ENCODE assay signal across 1 cellular context in the genomic region with DNA sequence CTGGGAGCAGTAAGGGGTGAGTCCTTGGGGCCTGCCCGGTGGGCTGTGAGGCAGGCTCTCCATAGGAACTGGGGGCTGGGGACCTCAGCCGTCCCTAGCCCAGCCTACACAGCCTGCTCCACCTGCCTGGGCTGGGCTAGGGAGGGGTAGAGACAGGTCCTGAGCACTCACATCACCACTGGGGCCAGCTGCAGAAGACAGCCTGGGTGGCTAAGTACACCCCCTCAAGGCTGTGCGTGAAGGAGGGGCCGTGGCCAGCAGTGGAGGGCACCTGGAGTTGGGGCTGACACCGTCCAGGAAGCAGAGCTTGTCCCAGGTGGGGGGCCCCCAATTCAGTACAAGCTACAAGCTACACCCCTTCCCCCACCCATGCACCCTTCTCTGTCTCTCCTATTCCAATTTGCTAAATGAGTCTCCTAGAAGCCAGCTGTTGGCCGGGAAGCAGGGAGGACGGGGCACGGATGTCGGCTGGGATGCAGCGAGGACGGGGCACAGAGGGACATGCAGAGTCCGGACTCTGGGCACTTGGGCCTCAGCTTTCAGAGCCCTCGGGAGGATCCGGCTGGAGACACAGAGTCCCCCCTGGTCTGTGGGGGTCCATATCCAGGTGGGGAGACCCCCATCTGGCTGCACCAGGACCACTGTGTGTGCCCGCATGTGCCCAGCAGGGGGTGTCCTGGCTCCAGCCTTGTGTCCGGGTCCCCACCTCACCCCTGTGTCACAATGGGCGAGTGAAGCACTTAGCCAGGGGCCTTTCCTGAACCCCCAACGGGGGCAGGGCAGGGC.
TF ChIP-seq lines count a peak whose summit lies in the region.

No MANE protein-coding gene starts in this region.

TF ChIP-seq in HepG2, 621 proteins besides CTCF, POLR2A, EP300 and RAD21:
- 0 out of 2 replicates have a peak, but pooled peaks have one; percentile 30 for TF ChIP-seq RXRA (CRISPR knock-in tag; IDR thresholded peaks at IDR 0.05)
- TF ChIP-seq MEIS2 (CRISPR knock-in tag; IDR thresholded peaks at IDR 0.05), result peak; percentile 17; the same call in 1 of the 2 replicates
- TF ChIP-seq ZNF776 (CRISPR knock-in tag; IDR thresholded peaks at IDR 0.05), result no peak
- no peak for TF ChIP-seq SOX13 (IDR thresholded peaks at IDR 0.05)
- 0 out of 4 replicates have a peak, but pooled peaks of 1 of the 2 experiments have one; percentile 8 for TF ChIP-seq SOX13 (CRISPR knock-in tag; conservative IDR thresholded peaks at IDR 0.05 in 1 of 2, IDR thresholded peaks at IDR 0.05 in 1 of 2)
- TF ChIP-seq KDM2A (CRISPR knock-in tag; IDR thresholded peaks at IDR 0.05; ENCODE audit: borderline replicate concordance, low read depth), result peak; percentile 41; the same call in 1 of the 2 replicates
- TF ChIP-seq ZNF768 (CRISPR knock-in tag; IDR thresholded peaks at IDR 0.05), result no peak
- TF ChIP-seq XRCC5 (optimal IDR thresholded peaks at IDR 0.05; ENCODE audit: low read length), result peak; percentile 50
- TF ChIP-seq, protein P1, sequence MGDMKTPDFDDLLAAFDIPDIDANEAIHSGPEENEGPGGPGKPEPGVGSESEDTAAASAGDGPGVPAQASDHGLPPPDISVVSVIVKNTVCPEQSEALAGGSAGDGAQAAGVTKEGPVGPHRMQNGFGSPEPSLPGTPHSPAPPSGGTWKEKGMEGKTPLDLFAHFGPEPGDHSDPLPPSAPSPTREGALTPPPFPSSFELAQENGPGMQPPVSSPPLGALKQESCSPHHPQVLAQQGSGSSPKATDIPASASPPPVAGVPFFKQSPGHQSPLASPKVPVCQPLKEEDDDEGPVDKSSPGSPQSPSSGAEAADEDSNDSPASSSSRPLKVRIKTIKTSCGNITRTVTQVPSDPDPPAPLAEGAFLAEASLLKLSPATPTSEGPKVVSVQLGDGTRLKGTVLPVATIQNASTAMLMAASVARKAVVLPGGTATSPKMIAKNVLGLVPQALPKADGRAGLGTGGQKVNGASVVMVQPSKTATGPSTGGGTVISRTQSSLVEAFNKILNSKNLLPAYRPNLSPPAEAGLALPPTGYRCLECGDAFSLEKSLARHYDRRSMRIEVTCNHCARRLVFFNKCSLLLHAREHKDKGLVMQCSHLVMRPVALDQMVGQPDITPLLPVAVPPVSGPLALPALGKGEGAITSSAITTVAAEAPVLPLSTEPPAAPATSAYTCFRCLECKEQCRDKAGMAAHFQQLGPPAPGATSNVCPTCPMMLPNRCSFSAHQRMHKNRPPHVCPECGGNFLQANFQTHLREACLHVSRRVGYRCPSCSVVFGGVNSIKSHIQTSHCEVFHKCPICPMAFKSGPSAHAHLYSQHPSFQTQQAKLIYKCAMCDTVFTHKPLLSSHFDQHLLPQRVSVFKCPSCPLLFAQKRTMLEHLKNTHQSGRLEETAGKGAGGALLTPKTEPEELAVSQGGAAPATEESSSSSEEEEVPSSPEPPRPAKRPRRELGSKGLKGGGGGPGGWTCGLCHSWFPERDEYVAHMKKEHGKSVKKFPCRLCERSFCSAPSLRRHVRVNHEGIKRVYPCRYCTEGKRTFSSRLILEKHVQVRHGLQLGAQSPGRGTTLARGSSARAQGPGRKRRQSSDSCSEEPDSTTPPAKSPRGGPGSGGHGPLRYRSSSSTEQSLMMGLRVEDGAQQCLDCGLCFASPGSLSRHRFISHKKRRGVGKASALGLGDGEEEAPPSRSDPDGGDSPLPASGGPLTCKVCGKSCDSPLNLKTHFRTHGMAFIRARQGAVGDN (CRISPR knock-in tag; IDR thresholded peaks at IDR 0.05), result peak; percentile 43
- TF ChIP-seq, protein P2, sequence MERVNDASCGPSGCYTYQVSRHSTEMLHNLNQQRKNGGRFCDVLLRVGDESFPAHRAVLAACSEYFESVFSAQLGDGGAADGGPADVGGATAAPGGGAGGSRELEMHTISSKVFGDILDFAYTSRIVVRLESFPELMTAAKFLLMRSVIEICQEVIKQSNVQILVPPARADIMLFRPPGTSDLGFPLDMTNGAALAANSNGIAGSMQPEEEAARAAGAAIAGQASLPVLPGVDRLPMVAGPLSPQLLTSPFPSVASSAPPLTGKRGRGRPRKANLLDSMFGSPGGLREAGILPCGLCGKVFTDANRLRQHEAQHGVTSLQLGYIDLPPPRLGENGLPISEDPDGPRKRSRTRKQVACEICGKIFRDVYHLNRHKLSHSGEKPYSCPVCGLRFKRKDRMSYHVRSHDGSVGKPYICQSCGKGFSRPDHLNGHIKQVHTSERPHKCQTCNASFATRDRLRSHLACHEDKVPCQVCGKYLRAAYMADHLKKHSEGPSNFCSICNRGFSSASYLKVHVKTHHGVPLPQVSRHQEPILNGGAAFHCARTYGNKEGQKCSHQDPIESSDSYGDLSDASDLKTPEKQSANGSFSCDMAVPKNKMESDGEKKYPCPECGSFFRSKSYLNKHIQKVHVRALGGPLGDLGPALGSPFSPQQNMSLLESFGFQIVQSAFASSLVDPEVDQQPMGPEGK (CRISPR knock-in tag; IDR thresholded peaks at IDR 0.05), result peak; percentile 56; the same call in 1 of the 2 replicates
- TF ChIP-seq YEATS2 (CRISPR knock-in tag; IDR thresholded peaks at IDR 0.05; ENCODE audit: borderline replicate concordance), result no peak
- TF ChIP-seq ZNF292 (CRISPR knock-in tag; IDR thresholded peaks at IDR 0.05; ENCODE audit: borderline replicate concordance, low read depth), result no peak
- 0 out of 2 replicates have a peak, but pooled peaks have one; percentile 10 for TF ChIP-seq GATAD2A (CRISPR knock-in tag; IDR thresholded peaks at IDR 0.05)
- peak; percentile 17; the same call in 1 of the 3 replicates for TF ChIP-seq MXI1 (IDR thresholded peaks at IDR 0.05; ENCODE audit: borderline replicate concordance, low read depth, low read length)
- TF ChIP-seq NR3C1 (CRISPR knock-in tag; IDR thresholded peaks at IDR 0.05), result no peak
- TF ChIP-seq ZFP36L1 (CRISPR knock-in tag; IDR thresholded peaks at IDR 0.05), result no peak
- TF ChIP-seq ZSCAN30 (CRISPR knock-in tag; IDR thresholded peaks at IDR 0.05), result no peak
- peak; percentile 87 for TF ChIP-seq STAG1 (CRISPR knock-in tag; IDR thresholded peaks at IDR 0.05)
- TF ChIP-seq SP2 (CRISPR knock-in tag; IDR thresholded peaks at IDR 0.05), result no peak
- TF ChIP-seq, protein P3, sequence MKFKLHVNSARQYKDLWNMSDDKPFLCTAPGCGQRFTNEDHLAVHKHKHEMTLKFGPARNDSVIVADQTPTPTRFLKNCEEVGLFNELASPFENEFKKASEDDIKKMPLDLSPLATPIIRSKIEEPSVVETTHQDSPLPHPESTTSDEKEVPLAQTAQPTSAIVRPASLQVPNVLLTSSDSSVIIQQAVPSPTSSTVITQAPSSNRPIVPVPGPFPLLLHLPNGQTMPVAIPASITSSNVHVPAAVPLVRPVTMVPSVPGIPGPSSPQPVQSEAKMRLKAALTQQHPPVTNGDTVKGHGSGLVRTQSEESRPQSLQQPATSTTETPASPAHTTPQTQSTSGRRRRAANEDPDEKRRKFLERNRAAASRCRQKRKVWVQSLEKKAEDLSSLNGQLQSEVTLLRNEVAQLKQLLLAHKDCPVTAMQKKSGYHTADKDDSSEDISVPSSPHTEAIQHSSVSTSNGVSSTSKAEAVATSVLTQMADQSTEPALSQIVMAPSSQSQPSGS (CRISPR knock-in tag; IDR thresholded peaks at IDR 0.05), result no peak
- TF ChIP-seq ZNF678 (CRISPR knock-in tag; IDR thresholded peaks at IDR 0.05), result no peak
- peak; percentile 86; the same call in 1 of the 2 replicates for TF ChIP-seq ZSCAN25 (CRISPR knock-in tag; IDR thresholded peaks at IDR 0.05)
- peak; percentile 25; the same call in 1 of the 2 replicates for TF ChIP-seq SMC3 (IDR thresholded peaks at IDR 0.05; ENCODE audit: low read length)
- 0 out of 2 replicates have a peak, but pooled peaks have one; percentile 24 for TF ChIP-seq NRL (CRISPR knock-in tag; IDR thresholded peaks at IDR 0.05; ENCODE audit: borderline replicate concordance)
- TF ChIP-seq, protein P4, sequence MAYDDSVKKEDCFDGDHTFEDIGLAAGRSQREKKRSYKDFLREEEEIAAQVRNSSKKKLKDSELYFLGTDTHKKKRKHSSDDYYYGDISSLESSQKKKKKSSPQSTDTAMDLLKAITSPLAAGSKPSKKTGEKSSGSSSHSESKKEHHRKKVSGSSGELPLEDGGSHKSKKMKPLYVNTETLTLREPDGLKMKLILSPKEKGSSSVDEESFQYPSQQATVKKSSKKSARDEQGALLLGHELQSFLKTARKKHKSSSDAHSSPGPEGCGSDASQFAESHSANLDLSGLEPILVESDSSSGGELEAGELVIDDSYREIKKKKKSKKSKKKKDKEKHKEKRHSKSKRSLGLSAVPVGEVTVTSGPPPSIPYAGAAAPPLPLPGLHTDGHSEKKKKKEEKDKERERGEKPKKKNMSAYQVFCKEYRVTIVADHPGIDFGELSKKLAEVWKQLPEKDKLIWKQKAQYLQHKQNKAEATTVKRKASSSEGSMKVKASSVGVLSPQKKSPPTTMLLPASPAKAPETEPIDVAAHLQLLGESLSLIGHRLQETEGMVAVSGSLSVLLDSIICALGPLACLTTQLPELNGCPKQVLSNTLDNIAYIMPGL (CRISPR knock-in tag; IDR thresholded peaks at IDR 0.05; ENCODE audit: borderline replicate concordance in 1 of 2, low read depth in 1 of 2), result 0 out of 4 replicates have a peak, but pooled peaks of 1 of the 2 experiments have one; percentile 24
- no peak for TF ChIP-seq SETDB1 (CRISPR knock-in tag; IDR thresholded peaks at IDR 0.05; ENCODE audit: borderline replicate concordance)
- no peak for TF ChIP-seq ZNF558 (CRISPR knock-in tag; IDR thresholded peaks at IDR 0.05; ENCODE audit: borderline replicate concordance)
- TF ChIP-seq ZBTB7A (CRISPR knock-in tag; IDR thresholded peaks at IDR 0.05), result peak; percentile 99
- TF ChIP-seq MAZ (IDR thresholded peaks at IDR 0.05; ENCODE audit: borderline replicate concordance, low read depth, low read length), result 0 out of 2 replicates have a peak, but pooled peaks have one; percentile 38
- no peak for TF ChIP-seq MAZ (CRISPR knock-in tag; IDR thresholded peaks at IDR 0.05; ENCODE audit: low read depth)
- TF ChIP-seq KDM3A (CRISPR knock-in tag; IDR thresholded peaks at IDR 0.05; ENCODE audit: low read depth), result no peak
- TF ChIP-seq ZBTB7B (CRISPR knock-in tag; IDR thresholded peaks at IDR 0.05), result peak; percentile 93
- TF ChIP-seq, protein P5, sequence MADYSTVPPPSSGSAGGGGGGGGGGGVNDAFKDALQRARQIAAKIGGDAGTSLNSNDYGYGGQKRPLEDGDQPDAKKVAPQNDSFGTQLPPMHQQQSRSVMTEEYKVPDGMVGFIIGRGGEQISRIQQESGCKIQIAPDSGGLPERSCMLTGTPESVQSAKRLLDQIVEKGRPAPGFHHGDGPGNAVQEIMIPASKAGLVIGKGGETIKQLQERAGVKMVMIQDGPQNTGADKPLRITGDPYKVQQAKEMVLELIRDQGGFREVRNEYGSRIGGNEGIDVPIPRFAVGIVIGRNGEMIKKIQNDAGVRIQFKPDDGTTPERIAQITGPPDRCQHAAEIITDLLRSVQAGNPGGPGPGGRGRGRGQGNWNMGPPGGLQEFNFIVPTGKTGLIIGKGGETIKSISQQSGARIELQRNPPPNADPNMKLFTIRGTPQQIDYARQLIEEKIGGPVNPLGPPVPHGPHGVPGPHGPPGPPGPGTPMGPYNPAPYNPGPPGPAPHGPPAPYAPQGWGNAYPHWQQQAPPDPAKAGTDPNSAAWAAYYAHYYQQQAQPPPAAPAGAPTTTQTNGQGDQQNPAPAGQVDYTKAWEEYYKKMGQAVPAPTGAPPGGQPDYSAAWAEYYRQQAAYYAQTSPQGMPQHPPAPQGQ (CRISPR knock-in tag; IDR thresholded peaks at IDR 0.05; ENCODE audit: borderline replicate concordance), result no peak
- no peak for TF ChIP-seq LCORL (IDR thresholded peaks at IDR 0.05)
- peak; percentile 42; the same call in 1 of the 2 replicates for TF ChIP-seq LCORL (CRISPR knock-in tag; IDR thresholded peaks at IDR 0.05)
- TF ChIP-seq DMAP1 (CRISPR knock-in tag; IDR thresholded peaks at IDR 0.05), result no peak
- TF ChIP-seq, protein P6, sequence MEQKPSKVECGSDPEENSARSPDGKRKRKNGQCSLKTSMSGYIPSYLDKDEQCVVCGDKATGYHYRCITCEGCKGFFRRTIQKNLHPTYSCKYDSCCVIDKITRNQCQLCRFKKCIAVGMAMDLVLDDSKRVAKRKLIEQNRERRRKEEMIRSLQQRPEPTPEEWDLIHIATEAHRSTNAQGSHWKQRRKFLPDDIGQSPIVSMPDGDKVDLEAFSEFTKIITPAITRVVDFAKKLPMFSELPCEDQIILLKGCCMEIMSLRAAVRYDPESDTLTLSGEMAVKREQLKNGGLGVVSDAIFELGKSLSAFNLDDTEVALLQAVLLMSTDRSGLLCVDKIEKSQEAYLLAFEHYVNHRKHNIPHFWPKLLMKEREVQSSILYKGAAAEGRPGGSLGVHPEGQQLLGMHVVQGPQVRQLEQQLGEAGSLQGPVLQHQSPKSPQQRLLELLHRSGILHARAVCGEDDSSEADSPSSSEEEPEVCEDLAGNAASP (CRISPR knock-in tag; IDR thresholded peaks at IDR 0.05; ENCODE audit: borderline replicate concordance), result peak; percentile 51; the same call in 1 of the 2 replicates
- TF ChIP-seq MYC (CRISPR knock-in tag; IDR thresholded peaks at IDR 0.05; ENCODE audit: borderline replicate concordance), result peak; percentile 26; the same call in 1 of the 2 replicates
- TF ChIP-seq RXRB (CRISPR knock-in tag; IDR thresholded peaks at IDR 0.05; ENCODE audit: borderline replicate concordance), result no peak
TF ChIP-seq in HepG2: peak in this region for 20.
